ENCODE assay signal across 1 cellular context in the genomic region with DNA sequence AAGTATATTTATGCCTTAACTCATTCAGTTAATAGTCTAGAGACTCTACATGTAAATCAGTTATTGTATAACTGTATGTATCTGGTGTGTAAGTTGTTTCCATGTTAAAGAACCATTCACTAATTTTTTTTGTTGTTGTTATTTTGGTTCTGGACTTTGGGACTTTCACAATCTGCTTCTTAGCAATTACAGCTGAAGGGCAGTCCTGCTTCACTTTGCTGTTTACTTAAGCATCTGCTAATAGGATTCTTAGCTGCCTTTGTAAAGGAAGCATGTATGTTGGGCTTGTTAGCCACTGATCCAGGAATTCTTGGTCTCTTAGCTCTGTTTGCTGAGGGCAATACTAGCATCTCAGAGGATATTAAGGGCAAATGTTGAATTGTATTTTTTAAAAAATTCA.
TF ChIP-seq lines count a peak whose summit lies in the region.

No MANE protein-coding gene starts in this region.

TF ChIP-seq in HepG2, 621 proteins besides CTCF, POLR2A, EP300 and RAD21 (continued from another document):
- TF ChIP-seq, protein P1, sequence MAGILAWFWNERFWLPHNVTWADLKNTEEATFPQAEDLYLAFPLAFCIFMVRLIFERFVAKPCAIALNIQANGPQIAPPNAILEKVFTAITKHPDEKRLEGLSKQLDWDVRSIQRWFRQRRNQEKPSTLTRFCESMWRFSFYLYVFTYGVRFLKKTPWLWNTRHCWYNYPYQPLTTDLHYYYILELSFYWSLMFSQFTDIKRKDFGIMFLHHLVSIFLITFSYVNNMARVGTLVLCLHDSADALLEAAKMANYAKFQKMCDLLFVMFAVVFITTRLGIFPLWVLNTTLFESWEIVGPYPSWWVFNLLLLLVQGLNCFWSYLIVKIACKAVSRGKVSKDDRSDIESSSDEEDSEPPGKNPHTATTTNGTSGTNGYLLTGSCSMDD (CRISPR knock-in tag; IDR thresholded peaks at IDR 0.05), result no peak
- TF ChIP-seq, protein P2, sequence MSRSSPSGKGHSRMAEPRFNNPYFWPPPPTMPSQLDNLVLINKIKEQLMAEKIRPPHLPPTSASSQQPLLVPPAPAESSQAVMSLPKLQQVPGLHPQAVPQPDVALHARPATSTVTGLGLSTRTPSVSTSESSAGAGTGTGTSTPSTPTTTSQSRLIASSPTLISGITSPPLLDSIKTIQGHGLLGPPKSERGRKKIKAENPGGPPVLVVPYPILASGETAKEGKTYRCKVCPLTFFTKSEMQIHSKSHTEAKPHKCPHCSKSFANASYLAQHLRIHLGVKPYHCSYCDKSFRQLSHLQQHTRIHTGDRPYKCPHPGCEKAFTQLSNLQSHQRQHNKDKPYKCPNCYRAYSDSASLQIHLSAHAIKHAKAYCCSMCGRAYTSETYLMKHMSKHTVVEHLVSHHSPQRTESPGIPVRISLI (CRISPR knock-in tag; IDR thresholded peaks at IDR 0.05; ENCODE audit: borderline replicate concordance), result peak; percentile 76; the same call in 1 of the 2 replicates
- TF ChIP-seq ISL2 (CRISPR knock-in tag; IDR thresholded peaks at IDR 0.05), result no peak
- TF ChIP-seq, protein P3, sequence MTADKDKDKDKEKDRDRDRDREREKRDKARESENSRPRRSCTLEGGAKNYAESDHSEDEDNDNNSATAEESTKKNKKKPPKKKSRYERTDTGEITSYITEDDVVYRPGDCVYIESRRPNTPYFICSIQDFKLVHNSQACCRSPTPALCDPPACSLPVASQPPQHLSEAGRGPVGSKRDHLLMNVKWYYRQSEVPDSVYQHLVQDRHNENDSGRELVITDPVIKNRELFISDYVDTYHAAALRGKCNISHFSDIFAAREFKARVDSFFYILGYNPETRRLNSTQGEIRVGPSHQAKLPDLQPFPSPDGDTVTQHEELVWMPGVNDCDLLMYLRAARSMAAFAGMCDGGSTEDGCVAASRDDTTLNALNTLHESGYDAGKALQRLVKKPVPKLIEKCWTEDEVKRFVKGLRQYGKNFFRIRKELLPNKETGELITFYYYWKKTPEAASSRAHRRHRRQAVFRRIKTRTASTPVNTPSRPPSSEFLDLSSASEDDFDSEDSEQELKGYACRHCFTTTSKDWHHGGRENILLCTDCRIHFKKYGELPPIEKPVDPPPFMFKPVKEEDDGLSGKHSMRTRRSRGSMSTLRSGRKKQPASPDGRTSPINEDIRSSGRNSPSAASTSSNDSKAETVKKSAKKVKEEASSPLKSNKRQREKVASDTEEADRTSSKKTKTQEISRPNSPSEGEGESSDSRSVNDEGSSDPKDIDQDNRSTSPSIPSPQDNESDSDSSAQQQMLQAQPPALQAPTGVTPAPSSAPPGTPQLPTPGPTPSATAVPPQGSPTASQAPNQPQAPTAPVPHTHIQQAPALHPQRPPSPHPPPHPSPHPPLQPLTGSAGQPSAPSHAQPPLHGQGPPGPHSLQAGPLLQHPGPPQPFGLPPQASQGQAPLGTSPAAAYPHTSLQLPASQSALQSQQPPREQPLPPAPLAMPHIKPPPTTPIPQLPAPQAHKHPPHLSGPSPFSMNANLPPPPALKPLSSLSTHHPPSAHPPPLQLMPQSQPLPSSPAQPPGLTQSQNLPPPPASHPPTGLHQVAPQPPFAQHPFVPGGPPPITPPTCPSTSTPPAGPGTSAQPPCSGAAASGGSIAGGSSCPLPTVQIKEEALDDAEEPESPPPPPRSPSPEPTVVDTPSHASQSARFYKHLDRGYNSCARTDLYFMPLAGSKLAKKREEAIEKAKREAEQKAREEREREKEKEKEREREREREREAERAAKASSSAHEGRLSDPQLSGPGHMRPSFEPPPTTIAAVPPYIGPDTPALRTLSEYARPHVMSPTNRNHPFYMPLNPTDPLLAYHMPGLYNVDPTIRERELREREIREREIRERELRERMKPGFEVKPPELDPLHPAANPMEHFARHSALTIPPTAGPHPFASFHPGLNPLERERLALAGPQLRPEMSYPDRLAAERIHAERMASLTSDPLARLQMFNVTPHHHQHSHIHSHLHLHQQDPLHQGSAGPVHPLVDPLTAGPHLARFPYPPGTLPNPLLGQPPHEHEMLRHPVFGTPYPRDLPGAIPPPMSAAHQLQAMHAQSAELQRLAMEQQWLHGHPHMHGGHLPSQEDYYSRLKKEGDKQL (CRISPR knock-in tag; IDR thresholded peaks at IDR 0.05; ENCODE audit: low read depth), result no peak
- TF ChIP-seq, protein P4, sequence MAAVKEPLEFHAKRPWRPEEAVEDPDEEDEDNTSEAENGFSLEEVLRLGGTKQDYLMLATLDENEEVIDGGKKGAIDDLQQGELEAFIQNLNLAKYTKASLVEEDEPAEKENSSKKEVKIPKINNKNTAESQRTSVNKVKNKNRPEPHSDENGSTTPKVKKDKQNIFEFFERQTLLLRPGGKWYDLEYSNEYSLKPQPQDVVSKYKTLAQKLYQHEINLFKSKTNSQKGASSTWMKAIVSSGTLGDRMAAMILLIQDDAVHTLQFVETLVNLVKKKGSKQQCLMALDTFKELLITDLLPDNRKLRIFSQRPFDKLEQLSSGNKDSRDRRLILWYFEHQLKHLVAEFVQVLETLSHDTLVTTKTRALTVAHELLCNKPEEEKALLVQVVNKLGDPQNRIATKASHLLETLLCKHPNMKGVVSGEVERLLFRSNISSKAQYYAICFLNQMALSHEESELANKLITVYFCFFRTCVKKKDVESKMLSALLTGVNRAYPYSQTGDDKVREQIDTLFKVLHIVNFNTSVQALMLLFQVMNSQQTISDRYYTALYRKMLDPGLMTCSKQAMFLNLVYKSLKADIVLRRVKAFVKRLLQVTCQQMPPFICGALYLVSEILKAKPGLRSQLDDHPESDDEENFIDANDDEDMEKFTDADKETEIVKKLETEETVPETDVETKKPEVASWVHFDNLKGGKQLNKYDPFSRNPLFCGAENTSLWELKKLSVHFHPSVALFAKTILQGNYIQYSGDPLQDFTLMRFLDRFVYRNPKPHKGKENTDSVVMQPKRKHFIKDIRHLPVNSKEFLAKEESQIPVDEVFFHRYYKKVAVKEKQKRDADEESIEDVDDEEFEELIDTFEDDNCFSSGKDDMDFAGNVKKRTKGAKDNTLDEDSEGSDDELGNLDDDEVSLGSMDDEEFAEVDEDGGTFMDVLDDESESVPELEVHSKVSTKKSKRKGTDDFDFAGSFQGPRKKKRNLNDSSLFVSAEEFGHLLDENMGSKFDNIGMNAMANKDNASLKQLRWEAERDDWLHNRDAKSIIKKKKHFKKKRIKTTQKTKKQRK (IDR thresholded peaks at IDR 0.05; ENCODE audit: low read length), result no peak
- TF ChIP-seq TARDBP (CRISPR knock-in tag; IDR thresholded peaks at IDR 0.05), result no peak
- TF ChIP-seq RARA (CRISPR knock-in tag; IDR thresholded peaks at IDR 0.05), result peak; percentile 39; the same call in 1 of the 2 replicates
- 0 out of 2 replicates have a peak, but pooled peaks have one; percentile 10 for TF ChIP-seq PPARG (CRISPR knock-in tag; conservative IDR thresholded peaks at IDR 0.05)
- peak; percentile 64 for TF ChIP-seq SOX5 (CRISPR knock-in tag; IDR thresholded peaks at IDR 0.05; ENCODE audit: borderline replicate concordance)
- TF ChIP-seq HNRNPL (IDR thresholded peaks at IDR 0.05; ENCODE audit: low read depth, low read length), result no peak
- TF ChIP-seq, protein P5, sequence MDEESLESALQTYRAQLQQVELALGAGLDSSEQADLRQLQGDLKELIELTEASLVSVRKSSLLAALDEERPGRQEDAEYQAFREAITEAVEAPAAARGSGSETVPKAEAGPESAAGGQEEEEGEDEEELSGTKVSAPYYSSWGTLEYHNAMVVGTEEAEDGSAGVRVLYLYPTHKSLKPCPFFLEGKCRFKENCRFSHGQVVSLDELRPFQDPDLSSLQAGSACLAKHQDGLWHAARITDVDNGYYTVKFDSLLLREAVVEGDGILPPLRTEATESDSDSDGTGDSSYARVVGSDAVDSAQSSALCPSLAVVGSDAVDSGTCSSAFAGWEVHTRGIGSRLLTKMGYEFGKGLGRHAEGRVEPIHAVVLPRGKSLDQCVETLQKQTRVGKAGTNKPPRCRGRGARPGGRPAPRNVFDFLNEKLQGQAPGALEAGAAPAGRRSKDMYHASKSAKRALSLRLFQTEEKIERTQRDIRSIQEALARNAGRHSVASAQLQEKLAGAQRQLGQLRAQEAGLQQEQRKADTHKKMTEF (CRISPR knock-in tag; IDR thresholded peaks at IDR 0.05), result peak; percentile 49; the same call in 1 of the 2 replicates
- TF ChIP-seq, protein P6, sequence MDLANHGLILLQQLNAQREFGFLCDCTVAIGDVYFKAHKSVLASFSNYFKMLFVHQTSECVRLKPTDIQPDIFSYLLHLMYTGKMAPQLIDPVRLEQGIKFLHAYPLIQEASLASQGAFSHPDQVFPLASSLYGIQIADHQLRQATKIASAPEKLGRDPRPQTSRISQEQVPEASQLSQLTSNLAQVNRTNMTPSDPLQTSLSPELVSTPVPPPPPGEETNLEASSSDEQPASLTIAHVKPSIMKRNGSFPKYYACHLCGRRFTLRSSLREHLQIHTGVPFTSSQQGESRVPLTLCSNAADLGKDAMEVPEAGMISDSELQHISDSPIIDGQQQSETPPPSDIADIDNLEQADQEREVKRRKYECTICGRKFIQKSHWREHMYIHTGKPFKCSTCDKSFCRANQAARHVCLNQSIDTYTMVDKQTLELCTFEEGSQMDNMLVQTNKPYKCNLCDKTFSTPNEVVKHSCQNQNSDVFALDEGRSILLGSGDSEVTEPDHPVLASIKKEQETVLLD (CRISPR knock-in tag; IDR thresholded peaks at IDR 0.05; ENCODE audit: low read depth), result no peak
- TF ChIP-seq, protein P7, sequence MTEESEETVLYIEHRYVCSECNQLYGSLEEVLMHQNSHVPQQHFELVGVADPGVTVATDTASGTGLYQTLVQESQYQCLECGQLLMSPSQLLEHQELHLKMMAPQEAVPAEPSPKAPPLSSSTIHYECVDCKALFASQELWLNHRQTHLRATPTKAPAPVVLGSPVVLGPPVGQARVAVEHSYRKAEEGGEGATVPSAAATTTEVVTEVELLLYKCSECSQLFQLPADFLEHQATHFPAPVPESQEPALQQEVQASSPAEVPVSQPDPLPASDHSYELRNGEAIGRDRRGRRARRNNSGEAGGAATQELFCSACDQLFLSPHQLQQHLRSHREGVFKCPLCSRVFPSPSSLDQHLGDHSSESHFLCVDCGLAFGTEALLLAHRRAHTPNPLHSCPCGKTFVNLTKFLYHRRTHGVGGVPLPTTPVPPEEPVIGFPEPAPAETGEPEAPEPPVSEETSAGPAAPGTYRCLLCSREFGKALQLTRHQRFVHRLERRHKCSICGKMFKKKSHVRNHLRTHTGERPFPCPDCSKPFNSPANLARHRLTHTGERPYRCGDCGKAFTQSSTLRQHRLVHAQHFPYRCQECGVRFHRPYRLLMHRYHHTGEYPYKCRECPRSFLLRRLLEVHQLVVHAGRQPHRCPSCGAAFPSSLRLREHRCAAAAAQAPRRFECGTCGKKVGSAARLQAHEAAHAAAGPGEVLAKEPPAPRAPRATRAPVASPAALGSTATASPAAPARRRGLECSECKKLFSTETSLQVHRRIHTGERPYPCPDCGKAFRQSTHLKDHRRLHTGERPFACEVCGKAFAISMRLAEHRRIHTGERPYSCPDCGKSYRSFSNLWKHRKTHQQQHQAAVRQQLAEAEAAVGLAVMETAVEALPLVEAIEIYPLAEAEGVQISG (CRISPR knock-in tag; IDR thresholded peaks at IDR 0.05), result no peak
- peak; percentile 64; the same call in 1 of the 2 replicates for TF ChIP-seq NCOR1 (IDR thresholded peaks at IDR 0.05; ENCODE audit: borderline replicate concordance, low read length)
